10 cellular contexts compared by ENCODE assay signal in the genomic region with DNA sequence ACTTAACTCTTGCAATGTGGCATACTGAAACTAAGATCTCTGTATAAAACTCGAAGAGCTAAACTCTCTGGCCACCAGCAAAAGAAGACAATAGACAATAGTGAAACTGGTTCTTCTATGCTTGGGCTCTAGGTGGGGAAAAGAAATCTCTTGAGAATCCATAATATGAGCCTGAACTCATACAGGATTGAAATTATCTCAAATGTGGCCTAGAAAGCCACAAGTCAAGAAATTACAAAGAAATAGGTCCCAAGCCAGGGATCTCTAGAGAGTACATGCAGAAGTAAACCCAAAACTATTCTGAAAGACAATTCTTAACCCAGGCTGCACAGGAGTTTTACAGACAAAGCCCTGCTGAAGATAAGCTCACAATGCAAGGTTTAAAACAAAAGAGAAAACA.
DNase-seq lines count a peak whose midpoint lies in the region; ATAC-seq and TF ChIP-seq lines count a peak whose summit lies in the region.
"Had no signal": no experiment of that assay in that cellular context is flagged by ENCODE, and none has a peak within 500 bp of the region (broad histone marks: within the 10 kb centered on the region; RNA-seq: fewer than 3 reads in every experiment).

No MANE protein-coding gene starts in this region.

- H3K27me3 Mint-ChIP-seq in activated T-cell treated with anti-CD3 and anti-CD28 coated beads, Interleukin-2, amount 50 U/mL, for 24 hours = no peaks in the 10 kb centered on the region

- TF ChIP-seq CTCF in mucosa of descending colon (IDR thresholded peaks at IDR 0.05) = no peak
- no peak for TF ChIP-seq CTCF in GM10248 (IDR thresholded peaks at IDR 0.05; ENCODE audit: control extremely low read depth, extremely low read depth, low read depth, missing control alignments)

- no peak overlapping the region for H3K4me3 ChIP-seq in mucosa of descending colon

- peak; percentile 54 for ATAC-seq in GM18505 (IDR thresholded peaks at IDR 0.05; ENCODE audit: unreplicated experiment)
- peak; percentile 43 for ATAC-seq in GM19468 (IDR thresholded peaks at IDR 0.05; ENCODE audit: extremely low read depth, unreplicated experiment)
- peak; percentile 57 for ATAC-seq in HG02884 (IDR thresholded peaks at IDR 0.05; ENCODE audit: unreplicated experiment)
- peak; percentile 43 for ATAC-seq in HG03521 (IDR thresholded peaks at IDR 0.05; ENCODE audit: unreplicated experiment)
- no peak for ATAC-seq in mucosa of descending colon

- no peak for TF ChIP-seq POLR2A in GM18505 (IDR thresholded peaks at IDR 0.05; ENCODE audit: borderline replicate concordance, extremely low read depth, insufficient read depth, insufficient read length)

- no peak overlapping the region for H3K4me3 Mint-ChIP-seq in activated T-cell treated with anti-CD3 and anti-CD28 coated beads, Interleukin-2, amount 50 U/mL, for 24 hours

- no peaks in the 10 kb centered on the region for H3K36me3 ChIP-seq in mucosa of descending colon (ENCODE audit: low read depth)

- no peaks in the 10 kb centered on the region for H3K36me3 Mint-ChIP-seq in activated T-cell treated with anti-CD3 and anti-CD28 coated beads, Interleukin-2, amount 50 U/mL, for 24 hours (ENCODE audit: low read depth)

- POLR2A ChIA-PET in GM10248 (lab: Yijun Ruan, JAX) = no interaction called here

- no peak overlapping the region for H3K27ac Mint-ChIP-seq in activated T-cell treated with anti-CD3 and anti-CD28 coated beads, Interleukin-2, amount 50 U/mL, for 24 hours

- no peaks in the 10 kb centered on the region for H3K4me1 ChIP-seq in mucosa of descending colon (ENCODE audit: low read depth)

- CTCF ChIA-PET in GM10248 (lab: Yijun Ruan, JAX) = interaction anchor here (0.9 to 1.6 kb wide), 2 partner anchors 17 to 24 kb away, joined by 3 to 4 read pairs; no protein-coding TSS in a partner anchor

- intact Hi-C loops in mucosa of descending colon (cut with DNase I, micrococcal nuclease) = no loop called here

- no peaks in the 10 kb centered on the region for H3K9me3 ChIP-seq in mucosa of descending colon

- DNase-seq in mucosa of descending colon = no peak
- DNase-seq in GM10248 (ENCODE audit: extremely low spot score) = no peak
- DNase-seq in NCI-H146 (lab: John Stamatoyannopoulos, UW) = no peak
- no peak for DNase-seq in activated T-cell treated with anti-CD3 and anti-CD28 coated beads, Interleukin-2, amount 50 U/mL, for 24 hours
- DNase-seq: activated CD4-positive, alpha-beta T cell treated with anti-CD3 and anti-CD28 coated beads for 4 hours; NCI-H748 treated with DMSO at 0.1 percent for 48 hours had no signal

- peaks cover 8% of the 10 kb centered on the region for H3K9me3 Mint-ChIP-seq in activated T-cell treated with anti-CD3 and anti-CD28 coated beads, Interleukin-2, amount 50 U/mL, for 24 hours

- peaks cover 1% of the 10 kb centered on the region for H3K4me1 Mint-ChIP-seq in activated T-cell treated with anti-CD3 and anti-CD28 coated beads, Interleukin-2, amount 50 U/mL, for 24 hours (ENCODE audit: low read depth)
